In genomic region chr1:221886311-221887090, GRCh38 we compare ENCODE assay signal across 16 cellular contexts.
DNase-seq lines count a peak whose midpoint lies in the region; ATAC-seq and TF ChIP-seq lines count a peak whose summit lies in the region.
"Had no signal": no experiment of that assay in that cellular context is flagged by ENCODE, and none has a peak within 500 bp of the region (broad histone marks: within the 10 kb centered on the region; RNA-seq: fewer than 3 reads in every experiment).

No MANE protein-coding gene starts in this region.

- ATAC-seq in heart right ventricle (peak in 5 of 8 donors; percentile 17 to 35 (median 19)), omental fat pad (ENCODE audit: low FRiP score) (no peak), HG03039 (IDR thresholded peaks at IDR 0.05; ENCODE audit: unreplicated experiment) (no peak)

- DNase-seq in heart right ventricle (no peak), left ventricle myocardium inferior (no peak), SW480 (ENCODE audit: low spot score) (peak; percentile 8), glomerular visceral epithelial cell (ENCODE audit: extremely low spot score) (peak; percentile 85), NCI-H146 (lab: John Stamatoyannopoulos, UW) (no peak), omental fat pad (ENCODE audit: low spot score) (no peak)
- DNase-seq in stimulated activated CD4-positive, alpha-beta T cell treated with anti-CD3 and anti-CD28 coated beads, Interleukin-12 subunit alpha, Interleukin-12 subunit beta, amount 100 ng/mL, for 4 hours, result no peak
- DNase-seq: activated B cell treated with CpG ODN at 0.5 μM for 24 hours; activated naive CD4-positive, alpha-beta T cell treated with anti-CD3 and anti-CD28 coated beads, Interleukin-2, amount 50 U/mL, for 16 hours; COR-L47; NCI-H1048; stimulated activated CD4-positive, alpha-beta T cell treated with anti-CD3 and anti-CD28 coated beads, Interleukin-1b, Interleukin-23, amount 100 ng/mL, for 48 hours had no signal

- H3K4me3 ChIP-seq in heart right ventricle (no peak overlapping the region), left ventricle myocardium inferior (no peak overlapping the region)
- H3K4me3 ChIP-seq: prostate gland, tibial artery had no signal

- H3K27me3 ChIP-seq in heart right ventricle (no peaks in the 10 kb centered on the region), left ventricle myocardium inferior (ENCODE audit: low read depth) (no peaks in the 10 kb centered on the region)
- H3K27me3 ChIP-seq: tibial artery had no signal

- intact Hi-C loops in heart right ventricle (cut with DNase I) (no loop called here), left ventricle myocardium inferior (cut with micrococcal nuclease) (no loop called here)

- H3K36me3 ChIP-seq in heart right ventricle, result no peaks in the 10 kb centered on the region
- H3K36me3 ChIP-seq in left ventricle myocardium inferior, result no peaks in the 10 kb centered on the region
- H3K36me3 ChIP-seq: prostate gland, tibial artery had no signal

- 59 to 60% methylated on average over 4 of the region's 4 CpGs for WGBS in heart right ventricle, 2 donors

- TF ChIP-seq CTCF in heart right ventricle (IDR thresholded peaks at IDR 0.05) (no peak), left ventricle myocardium inferior (IDR thresholded peaks at IDR 0.05; ENCODE audit: borderline replicate concordance) (no peak), omental fat pad (IDR thresholded peaks at IDR 0.05) (no peak)

- H3K9me3 ChIP-seq in heart right ventricle (no peaks in the 10 kb centered on the region), left ventricle myocardium inferior (replicated peaks) (no peaks in the 10 kb centered on the region)
- H3K9me3 ChIP-seq: prostate gland, tibial artery had no signal

- H3K4me1 ChIP-seq in heart right ventricle (peaks cover 0 to 11% (median 0%) of the 10 kb centered on the region in 9 donors), left ventricle myocardium inferior (peaks cover 13% of the 10 kb centered on the region)
- H3K4me1 ChIP-seq: prostate gland had no signal

- H3K27ac ChIP-seq in heart right ventricle, result no peak overlapping the region
- H3K27ac ChIP-seq in left ventricle myocardium inferior (replicated peaks), result no peak overlapping the region
- H3K27ac ChIP-seq: 22Rv1, prostate gland had no signal

Comparison
In these comparisons a context has a peak if more than half of its experiments do, and no peak if none do; other contexts are left out.
1. ATAC-seq: peak in heart right ventricle (5 of 8); none in omental fat pad (single experiment) and HG03039 (single experiment).
2. DNase-seq: peak in SW480 (single experiment) and glomerular visceral epithelial cell (single experiment); none in heart right ventricle (0 of 2), left ventricle myocardium inferior (single experiment), stimulated activated CD4-positive, alpha-beta T cell treated with anti-CD3 and anti-CD28 coated beads, Interleukin-12 subunit alpha, Interleukin-12 subunit beta, amount 100 ng/mL, for 4 hours (single experiment), NCI-H146 (single experiment) and omental fat pad (single experiment).